Comparison of ENCODE assay signal across 17 cellular contexts in the genomic region with DNA sequence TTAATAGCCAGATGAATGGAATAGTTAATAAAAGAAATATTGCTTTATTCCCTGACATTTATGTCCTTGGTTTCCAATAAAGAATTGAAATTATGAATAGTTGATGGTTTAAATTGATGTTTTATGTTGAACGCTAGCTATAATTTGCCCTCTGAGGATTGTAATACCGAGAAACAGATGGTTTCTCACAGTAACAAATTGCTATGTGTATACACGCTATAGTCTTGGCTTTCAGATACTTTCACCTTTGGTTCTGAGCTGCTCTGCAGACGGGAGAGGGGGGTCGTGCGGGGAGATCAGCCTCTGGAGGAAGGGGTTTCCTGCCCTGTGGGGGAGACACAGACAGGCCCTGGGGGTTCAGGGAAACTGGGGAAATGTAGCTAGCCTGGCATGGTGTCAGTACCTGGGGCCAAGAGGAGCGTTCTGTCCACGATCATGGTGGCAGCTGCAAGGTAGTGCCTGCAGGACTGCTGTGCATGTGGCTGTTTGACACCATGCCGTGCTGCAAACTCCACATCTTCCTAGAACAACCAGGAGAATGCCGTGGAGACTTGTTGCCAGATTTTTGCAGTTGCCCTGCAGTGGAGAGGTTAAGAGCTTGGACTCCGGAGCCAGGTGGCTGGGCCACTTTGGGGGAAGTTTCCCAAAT.
DNase-seq lines count a peak whose midpoint lies in the region; ATAC-seq, FAIRE-seq and TF ChIP-seq lines count a peak whose summit lies in the region.
"Had no signal": no experiment of that assay in that cellular context is flagged by ENCODE, and none has a peak within 500 bp of the region (broad histone marks: within the 10 kb centered on the region; RNA-seq: fewer than 3 reads in every experiment).

No MANE protein-coding gene starts in this region.

- H3K9ac ChIP-seq in BLaER1 = peak overlapping the region; percentile 61
- H3K9ac ChIP-seq in iPS-20b (ENCODE audit: low read depth, low read length) = 0 out of 2 replicates have a peak overlapping the region, but pooled peaks have one; percentile 39

- peaks cover 16% of the 10 kb centered on the region; the same call in 1 of the 2 replicates for H3K36me3 ChIP-seq in BLaER1
- no peaks in the 10 kb centered on the region for H3K36me3 ChIP-seq in iPS-20b (ENCODE audit: insufficient read depth, low read depth, low read length)

- H3K4me1 ChIP-seq in BLaER1 (peaks cover 97% of the 10 kb centered on the region), iPS-20b (ENCODE audit: insufficient read depth, low read length) (peaks cover 20% of the 10 kb centered on the region; the same call in 1 of the 2 replicates)
- H3K4me1 ChIP-seq: tibial artery had no signal

- peak overlapping the region; percentile 95 for H3K27ac ChIP-seq in BLaER1
- no peak overlapping the region for H3K27ac ChIP-seq in iPS-20b (ENCODE audit: low read length)
- H3K27ac ChIP-seq: tibial artery had no signal

- no peaks in the 10 kb centered on the region for H4K20me1 ChIP-seq in BLaER1

- FAIRE-seq in GM12891 (lab: Jason Lieb, UNC) = peak; percentile 82
- FAIRE-seq: astrocyte had no signal

- H3K9me3 ChIP-seq in BLaER1 (no peaks in the 10 kb centered on the region), iPS-20b (ENCODE audit: insufficient read depth, low read depth, low read length) (no peaks in the 10 kb centered on the region; the same call in 1 of the 2 replicates)
- H3K9me3 ChIP-seq: tibial artery had no signal

- DNase-seq in GM12891 (ENCODE audit: insufficient read length, low spot score) = no peak
- DNase-seq in NCI-H2227 (lab: John Stamatoyannopoulos, UW; ENCODE audit: unreplicated experiment) = peak; percentile 53
- DNase-seq in SHP77 treated with DMSO at 0.1 percent for 48 hours (lab: John Stamatoyannopoulos, UW) = no peak
- no peak for DNase-seq in effector CD4-positive, alpha-beta T cell
- no peak for DNase-seq in left lobe of liver (ENCODE audit: low spot score)
- DNase-seq: activated gamma-delta T cell treated with Interleukin-2 at 50 U/mL for 16 hours; Kasumi-1; NCI-H146; stimulated activated CD4-positive, alpha-beta T cell treated with anti-CD3 and anti-CD28 coated beads, Interleukin-2, amount 100 ng/mL, for 24 hours; stimulated activated CD8-positive, alpha-beta memory T cell treated with anti-CD3 and anti-CD28 coated beads, Interleukin-4, amount 100 ng/mL, for 48 hours had no signal

- no peak for ATAC-seq in GM21447 (IDR thresholded peaks at IDR 0.05; ENCODE audit: unreplicated experiment)
- no peak for ATAC-seq in left lobe of liver
- ATAC-seq: right cardiac atrium had no signal

- TF ChIP-seq POLR2A in GM12891 (IDR thresholded peaks at IDR 0.05; ENCODE audit: low read depth, low read length) = no peak

- no peak overlapping the region for H3K4me3 ChIP-seq in BLaER1
- H3K4me3 ChIP-seq in iPS-20b (ENCODE audit: low read length) = no peak overlapping the region
- H3K4me3 ChIP-seq: lung, tibial artery had no signal

- H3K4me2 ChIP-seq in BLaER1 = peak overlapping the region; percentile 94

- H3K27me3 ChIP-seq in BLaER1 (no peaks in the 10 kb centered on the region), iPS-20b (ENCODE audit: insufficient read depth, low read length) (no peaks in the 10 kb centered on the region)
- H3K27me3 ChIP-seq: tibial artery had no signal

TF ChIP-seq in GM12891, 5 proteins besides CTCF, POLR2A, EP300 and RAD21:
- TF ChIP-seq SPI1 (IDR thresholded peaks at IDR 0.05; ENCODE audit: low read depth, low read length) (no peak), TAF1 (IDR thresholded peaks at IDR 0.05; ENCODE audit: low read depth, low read length) (no peak), POU2F2 (IDR thresholded peaks at IDR 0.05; ENCODE audit: low read depth, low read length) (no peak), POLR2AphosphoS5 (IDR thresholded peaks at IDR 0.05; ENCODE audit: low read depth, low read length) (no peak), PAX5 (IDR thresholded peaks at IDR 0.05; ENCODE audit: insufficient read depth, low read length, severe bottlenecking) (no peak)
